Comparison of ENCODE assay signal across 10 cellular contexts in the genomic region with DNA sequence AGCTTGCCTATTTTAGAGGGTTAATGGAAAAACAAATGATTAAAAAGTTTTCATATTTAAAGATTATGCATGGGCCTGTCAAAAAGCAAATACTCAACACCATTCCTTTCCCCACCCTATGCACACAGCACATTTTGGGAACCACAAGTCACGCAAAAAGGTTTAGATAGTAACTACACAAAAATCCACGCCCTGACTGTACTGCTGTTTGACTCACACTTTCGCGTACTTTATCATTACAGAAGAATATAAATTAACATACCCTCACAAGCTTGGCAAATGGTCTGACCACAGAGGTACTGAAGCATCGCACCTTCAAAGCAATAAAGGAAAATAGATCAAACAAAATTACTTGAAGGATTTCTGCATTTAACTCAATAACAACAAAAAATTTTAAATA. TPM values are rescaled to one million over a fixed set of nuclear protein-coding genes. Genes with fewer than 3 reads are reported as not detected.
DNase-seq lines count a peak whose midpoint lies in the region; ATAC-seq, FAIRE-seq and TF ChIP-seq lines count a peak whose summit lies in the region.
"Had no signal": no experiment of that assay in that cellular context is flagged by ENCODE, and none has a peak within 500 bp of the region (broad histone marks: within the 10 kb centered on the region; RNA-seq: fewer than 3 reads in every experiment).

No MANE protein-coding gene starts in this region.

- POLR2A ChIA-PET in activated CD4-positive, alpha-beta memory T cell treated with anti-CD3 and anti-CD28 coated beads for 36 hours (lab: Charles Lee) = interaction anchor here (0.8 to 1.3 kb wide), 2 partner anchors 35 to 433 kb away, joined by 6 read pairs; no protein-coding TSS in a partner anchor

- no peak overlapping the region for H2AFZ ChIP-seq in keratinocyte (ENCODE audit: control insufficient read depth, low read length)

- H3K36me3 ChIP-seq in left ventricle myocardium inferior (peaks cover 46% of the 10 kb centered on the region), keratinocyte (ENCODE audit: control insufficient read depth in 2 of 2, extremely low read depth in 1 of 2, insufficient read depth in 2 of 2, low read length in 2 of 2) (peaks cover 6 to 25% of the 10 kb centered on the region in 2 experiments)

- H3K4me3 ChIP-seq in left ventricle myocardium inferior (peak overlapping the region; percentile 89), keratinocyte (ENCODE audit: control insufficient read depth in 2 of 3, extremely low read depth in 1 of 3, insufficient read depth in 2 of 3, low read depth in 1 of 3, low read length in 3 of 3) (peak overlapping the region in 2 of 3 experiments; percentile 15 to 98)

- dilution Hi-C loops in keratinocyte (cut with MboI; ENCODE audit: extremely low pct_ligation_motif_present, low sequenced_read_pairs) = no loop called here

- peak overlapping the region; percentile 50 for H3K27ac Mint-ChIP-seq in activated CD4-positive, alpha-beta memory T cell treated with anti-CD3 and anti-CD28 coated beads for 36 hours
- H3K27ac Mint-ChIP-seq in type B pancreatic cell = peak overlapping the region; percentile 96

- peak overlapping the region; percentile 98 for H3K9ac ChIP-seq in keratinocyte (ENCODE audit: control insufficient read depth, extremely low read depth, insufficient read depth, low read length)

- peaks cover 35% of the 10 kb centered on the region for H3K4me1 Mint-ChIP-seq in activated CD4-positive, alpha-beta memory T cell treated with anti-CD3 and anti-CD28 coated beads for 36 hours (ENCODE audit: low read depth)
- peaks cover 16% of the 10 kb centered on the region for H3K4me1 Mint-ChIP-seq in type B pancreatic cell (ENCODE audit: unreplicated experiment)

- H3K27me3 ChIP-seq in left ventricle myocardium inferior (ENCODE audit: low read depth) (no peaks in the 10 kb centered on the region), keratinocyte (ENCODE audit: control insufficient read depth, extremely low read depth, insufficient read depth, low read length) (no peaks in the 10 kb centered on the region)
- H3K27me3 ChIP-seq: SJSA1, upper lobe of left lung had no signal

- ATAC-seq in left cardiac atrium = no peak
- ATAC-seq in HG03039 (IDR thresholded peaks at IDR 0.05; ENCODE audit: unreplicated experiment) = no peak

- H3K4me1 ChIP-seq in left ventricle myocardium inferior (peaks cover 63% of the 10 kb centered on the region), keratinocyte (ENCODE audit: control insufficient read depth, extremely low read depth, insufficient read depth, low read length) (peaks cover 14% of the 10 kb centered on the region)

- H3K4me2 ChIP-seq in keratinocyte (ENCODE audit: control insufficient read depth, extremely low read depth, insufficient read depth, low read depth, low read length) = peak overlapping the region; percentile 84

- no peak for TF ChIP-seq CTCF in left ventricle myocardium inferior (IDR thresholded peaks at IDR 0.05; ENCODE audit: borderline replicate concordance)
- TF ChIP-seq CTCF in keratinocyte (optimal IDR thresholded peaks at IDR 0.05 in 1 of 3, IDR thresholded peaks at IDR 0.05 in 1 of 3, conservative IDR thresholded peaks at IDR 0.05 in 1 of 3; ENCODE audit: extremely low read depth in 1 of 3, insufficient read depth in 2 of 3, low read length in 3 of 3) = no peak
- no peak for TF ChIP-seq CTCF in type B pancreatic cell (conservative IDR thresholded peaks at IDR 0.05)

- peaks cover 26% of the 10 kb centered on the region for H3K79me2 ChIP-seq in keratinocyte (ENCODE audit: control insufficient read depth, insufficient read depth, low read length)

- H3K9me3 ChIP-seq in left ventricle myocardium inferior (replicated peaks) (no peaks in the 10 kb centered on the region), keratinocyte (ENCODE audit: control insufficient read depth, low read depth, low read length) (no peaks in the 10 kb centered on the region)
- H3K9me3 ChIP-seq: SJSA1, upper lobe of left lung had no signal

- H3K36me3 Mint-ChIP-seq in activated CD4-positive, alpha-beta memory T cell treated with anti-CD3 and anti-CD28 coated beads for 36 hours = peaks cover 32% of the 10 kb centered on the region
- H3K36me3 Mint-ChIP-seq in type B pancreatic cell = peaks cover 7% of the 10 kb centered on the region

- no peaks in the 10 kb centered on the region for H3K9me1 ChIP-seq in keratinocyte (ENCODE audit: control insufficient read depth, extremely low read depth, insufficient read depth, low read length)

- peak overlapping the region; percentile 99 for H3K4me3 Mint-ChIP-seq in activated CD4-positive, alpha-beta memory T cell treated with anti-CD3 and anti-CD28 coated beads for 36 hours
- H3K4me3 Mint-ChIP-seq in type B pancreatic cell = peak overlapping the region; percentile 99

- no peaks in the 10 kb centered on the region for H3K9me3 Mint-ChIP-seq in activated CD4-positive, alpha-beta memory T cell treated with anti-CD3 and anti-CD28 coated beads for 36 hours
- no peaks in the 10 kb centered on the region for H3K9me3 Mint-ChIP-seq in type B pancreatic cell

- CTCF ChIA-PET in activated CD4-positive, alpha-beta memory T cell treated with anti-CD3 and anti-CD28 coated beads for 36 hours (lab: Charles Lee) = interaction anchor here (1.5 to 2.3 kb wide), 2 partner anchors 9 to 434 kb away, joined by 10 to 15 read pairs; no protein-coding TSS in a partner anchor

- no peak for FAIRE-seq in keratinocyte (lab: Jason Lieb, UNC)
- no peak for FAIRE-seq in RCC 7860 (lab: Jason Lieb, UNC)

- no peaks in the 10 kb centered on the region for H4K20me1 ChIP-seq in keratinocyte (ENCODE audit: control insufficient read depth, extremely low read depth, insufficient read depth, low read length)

- no peaks in the 10 kb centered on the region for H3K27me3 Mint-ChIP-seq in activated CD4-positive, alpha-beta memory T cell treated with anti-CD3 and anti-CD28 coated beads for 36 hours
- no peaks in the 10 kb centered on the region for H3K27me3 Mint-ChIP-seq in type B pancreatic cell

- DNase-seq in left ventricle myocardium inferior = no peak
- no peak for DNase-seq in left cardiac atrium
- no peak for DNase-seq in activated CD4-positive, alpha-beta memory T cell treated with anti-CD3 and anti-CD28 coated beads for 36 hours
- DNase-seq in keratinocyte (ENCODE audit: low read depth, low spot score) = no peak
- DNase-seq in type B pancreatic cell (ENCODE audit: extremely low spot score, unreplicated experiment) = no peak
- no peak for DNase-seq in RCC 7860 (ENCODE audit: low spot score)
- no peak for DNase-seq in NK-92 (lab: John Stamatoyannopoulos, UW; ENCODE audit: unreplicated experiment)

- intact Hi-C loops in left ventricle myocardium inferior (cut with micrococcal nuclease) = loop anchor here (10.0 kb wide), 1 partner anchor 291 kb away; no protein-coding TSS in a partner anchor
- intact Hi-C loops in left cardiac atrium (cut with DNase I) = no loop called here
- intact Hi-C loops in activated CD4-positive, alpha-beta memory T cell treated with anti-CD3 and anti-CD28 coated beads for 36 hours (cut with micrococcal nuclease) = no loop called here

- H3K27ac ChIP-seq in left ventricle myocardium inferior (replicated peaks) (peak overlapping the region; percentile 95), keratinocyte (ENCODE audit: control insufficient read depth, insufficient read depth, low read length) (peak overlapping the region; percentile 91)
- H3K27ac ChIP-seq: SJSA1 had no signal

RNA-seq across cellular contexts. Expression of a gene that starts 1.4 kb away (rescaled TPM):
- total RNA-seq in left ventricle myocardium inferior (780 TPM), left cardiac atrium (100 to 1,000 TPM; 534 to 568 TPM), type B pancreatic cell (ENCODE audit: low replicate concordance) (257 and 264 TPM in 2 replicates)
- total RNA-seq in activated CD4-positive, alpha-beta memory T cell treated with anti-CD3 and anti-CD28 coated beads for 36 hours = 100 to 1,000 TPM; 208 to 210 TPM
- 231 to 359 TPM (median 273 TPM) in 3 replicates for polyA plus RNA-seq in keratinocyte
- polyA plus RNA-seq in keratinocyte (2011; ENCODE audit: low read depth) = 54.8 TPM
- 250 and 373 TPM in 2 replicates for polyA plus RNA-seq in keratinocyte (2011; cell fraction: cytosol; rRNA removed)
- polyA plus RNA-seq in keratinocyte (2011; cell fraction: nucleus; rRNA removed) = 111 and 123 TPM in 2 replicates
- polyA plus RNA-seq in keratinocyte (2012; ENCODE audit: low replicate concordance) = 182 and 202 TPM in 2 replicates
- polyA minus RNA-seq in keratinocyte = 44.7 to 124 TPM (median 120 TPM) in 3 replicates
- 90.0 TPM for polyA minus RNA-seq in keratinocyte (2011; cell fraction: cytosol; rRNA and poly(A)+ RNA removed)
- polyA minus RNA-seq in keratinocyte (2011; cell fraction: nucleus; rRNA and poly(A)+ RNA removed) = 15.3 and 30.9 TPM in 2 replicates
